14 cellular contexts compared by ENCODE assay signal in genomic region chrX:111040377-111041017, GRCh38. TPM values are rescaled to one million over a fixed set of nuclear protein-coding genes. Genes with fewer than 3 reads are reported as not detected.
A peak's percentile ranks its signal among the peaks of the same experiment; 100 is the strongest.
DNase-seq lines count a peak whose midpoint lies in the region; ATAC-seq, FAIRE-seq and TF ChIP-seq lines count a peak whose summit lies in the region.
"Had no signal": no experiment of that assay in that cellular context is flagged by ENCODE, and none has a peak within 500 bp of the region (broad histone marks: within the 10 kb centered on the region; RNA-seq: fewer than 3 reads in every experiment).

No MANE protein-coding gene starts in this region.

- H3K27me3 Mint-ChIP-seq in astrocyte (ENCODE audit: low read depth, unreplicated experiment), result no peaks in the 10 kb centered on the region
- H3K27me3 Mint-ChIP-seq: activated B cell treated with CpG ODN at 0.5 μM for 24 hours had no signal

- no peak overlapping the region for H2AFZ ChIP-seq in astrocyte (ENCODE audit: low read depth, low read length)
- no peak overlapping the region for H2AFZ ChIP-seq in mesenchymal stem cell (ENCODE audit: low read depth, low read length)

- H4K20me1 ChIP-seq in astrocyte (ENCODE audit: insufficient read depth, low read length), result no peaks in the 10 kb centered on the region

- H2BK120ac ChIP-seq in mesenchymal stem cell (ENCODE audit: low read depth, low read length), result no peak overlapping the region

- H4K91ac ChIP-seq in mesenchymal stem cell (ENCODE audit: low read length), result no peak overlapping the region

- no peaks in the 10 kb centered on the region for H3K27me3 ChIP-seq in astrocyte (ENCODE audit: insufficient read depth, low read length)
- peaks cover 0 to 29% of the 10 kb centered on the region in 2 experiments for H3K27me3 ChIP-seq in mesenchymal stem cell (ENCODE audit: control insufficient read depth in 1 of 2, insufficient read depth in 1 of 2, low read length in 2 of 2)
- no peaks in the 10 kb centered on the region for H3K27me3 ChIP-seq in tibial artery

- no peaks in the 10 kb centered on the region for H3K36me3 Mint-ChIP-seq in astrocyte (ENCODE audit: low read depth, unreplicated experiment)

- H3K9ac ChIP-seq in astrocyte (ENCODE audit: low read length) (peak overlapping the region; percentile 83), mesenchymal stem cell (ENCODE audit: low read length) (no peak overlapping the region)

- H3K14ac ChIP-seq in mesenchymal stem cell (ENCODE audit: low read length in 2 of 2), result no peak overlapping the region

- intact Hi-C loops in tibial artery (cut with DNase I; ENCODE audit: low total_unique reads), result no loop called here

- no peak overlapping the region for H2BK5ac ChIP-seq in mesenchymal stem cell (ENCODE audit: low read depth, low read length, poor library complexity, severe bottlenecking)

- no peak overlapping the region for H3K18ac ChIP-seq in mesenchymal stem cell (ENCODE audit: low read depth in 1 of 2, low read length in 2 of 2)

- no peaks in the 10 kb centered on the region for H3K79me1 ChIP-seq in mesenchymal stem cell (replicated peaks; ENCODE audit: low read length, poor library complexity, severe bottlenecking)

- no peak overlapping the region for H3K4ac ChIP-seq in mesenchymal stem cell (ENCODE audit: low read depth in 1 of 2, low read length in 2 of 2)

- DNase-seq in astrocyte (ENCODE audit: low read depth), result peak; percentile 75
- peak; percentile 0 for DNase-seq in mesenchymal stem cell
- DNase-seq in tibial artery, result no peak
- DNase-seq in C1 segment of cervical spinal cord (lab: John Stamatoyannopoulos, UW), result no peak
- DNase-seq: activated B cell treated with CpG ODN at 0.5 μM for 24 hours, COR-L47, GOT3, NCI-H187 had no signal

- WGBS in mesenchymal stem cell, result no CpG with 5 or more reads among the region's 3 CpGs

- H3K4me2 ChIP-seq in astrocyte (ENCODE audit: low read length) (peak overlapping the region; percentile 85), mesenchymal stem cell (ENCODE audit: low read length, poor library complexity, severe bottlenecking) (no peak overlapping the region)

- no peak overlapping the region for H3K4me3 Mint-ChIP-seq in astrocyte (ENCODE audit: unreplicated experiment)
- H3K4me3 Mint-ChIP-seq: activated B cell treated with CpG ODN at 0.5 μM for 24 hours; dendritic cell treated with granulocyte-macrophage colony-stimulating factor and Interleukin-4, amounts not matched to agents 40 ng/mL and 50 ng/mL, for 4 days had no signal

- H3K4me1 ChIP-seq in astrocyte (ENCODE audit: insufficient read depth, low read length), result peaks cover 20% of the 10 kb centered on the region
- no peaks in the 10 kb centered on the region for H3K4me1 ChIP-seq in mesenchymal stem cell (ENCODE audit: control insufficient read depth, insufficient read depth, low read depth, low read length)
- no peaks in the 10 kb centered on the region for H3K4me1 ChIP-seq in tibial artery

- H3K4me3 ChIP-seq in astrocyte (ENCODE audit: insufficient read depth, low read depth, low read length) (peak overlapping the region; percentile 33), mesenchymal stem cell (ENCODE audit: insufficient read depth in 1 of 2, low read depth in 1 of 2, low read length in 2 of 2) (no peak overlapping the region), tibial artery (no peak overlapping the region)

- H3K4me1 Mint-ChIP-seq in astrocyte (ENCODE audit: low read depth, unreplicated experiment), result peaks cover 4% of the 10 kb centered on the region
- H3K4me1 Mint-ChIP-seq: activated B cell treated with CpG ODN at 0.5 μM for 24 hours had no signal

- H4K8ac ChIP-seq in mesenchymal stem cell (ENCODE audit: low read length), result no peak overlapping the region

- H2BK12ac ChIP-seq in mesenchymal stem cell (ENCODE audit: low read length in 2 of 2), result no peak overlapping the region

- H3K79me2 ChIP-seq in astrocyte (ENCODE audit: insufficient read depth, low read length), result no peaks in the 10 kb centered on the region

- no peak overlapping the region for H3K27ac Mint-ChIP-seq in astrocyte (ENCODE audit: unreplicated experiment)
- H3K27ac Mint-ChIP-seq: activated B cell treated with CpG ODN at 0.5 μM for 24 hours; dendritic cell treated with granulocyte-macrophage colony-stimulating factor and Interleukin-4, amounts not matched to agents 40 ng/mL and 50 ng/mL, for 4 days had no signal

- H3K23ac ChIP-seq in mesenchymal stem cell (ENCODE audit: low read length in 2 of 2), result no peak overlapping the region

- FAIRE-seq in astrocyte (lab: Jason Lieb, UNC), result peak; percentile 82

- H3K36me3 ChIP-seq in astrocyte (ENCODE audit: insufficient read depth, low read length) (no peaks in the 10 kb centered on the region), mesenchymal stem cell (ENCODE audit: control insufficient read depth in 1 of 2, insufficient read depth in 2 of 2, low read depth in 1 of 2, low read length in 2 of 2) (no peaks in the 10 kb centered on the region), tibial artery (no peaks in the 10 kb centered on the region)

- H3K9me3 Mint-ChIP-seq in astrocyte (ENCODE audit: unreplicated experiment), result no peaks in the 10 kb centered on the region
- H3K9me3 Mint-ChIP-seq: activated B cell treated with CpG ODN at 0.5 μM for 24 hours; dendritic cell treated with granulocyte-macrophage colony-stimulating factor and Interleukin-4, amounts not matched to agents 40 ng/mL and 50 ng/mL, for 4 days had no signal

- H2BK15ac ChIP-seq in mesenchymal stem cell (ENCODE audit: low read depth, poor library complexity, severe bottlenecking), result no peak overlapping the region

- ATAC-seq in GM18858 (IDR thresholded peaks at IDR 0.05; ENCODE audit: unreplicated experiment) (peak; percentile 17), HG03432 (IDR thresholded peaks at IDR 0.05; ENCODE audit: unreplicated experiment) (peak; percentile 44), HG03342 (IDR thresholded peaks at IDR 0.05; ENCODE audit: unreplicated experiment) (no peak), HG03460 (IDR thresholded peaks at IDR 0.05; ENCODE audit: unreplicated experiment) (no peak)

- no peak overlapping the region for H2AK5ac ChIP-seq in mesenchymal stem cell (ENCODE audit: low read length, severe bottlenecking)

- peak overlapping the region; percentile 97 for H3K27ac ChIP-seq in astrocyte (ENCODE audit: low read depth, low read length)
- no peak overlapping the region for H3K27ac ChIP-seq in mesenchymal stem cell (ENCODE audit: low read length, poor library complexity, severe bottlenecking)
- H3K27ac ChIP-seq in tibial artery, result no peak overlapping the region

- no peaks in the 10 kb centered on the region for H3K9me3 ChIP-seq in astrocyte (ENCODE audit: insufficient read depth, low read depth, low read length)
- H3K9me3 ChIP-seq in mesenchymal stem cell (ENCODE audit: control insufficient read depth, low read length), result no peaks in the 10 kb centered on the region
- no peaks in the 10 kb centered on the region for H3K9me3 ChIP-seq in tibial artery

- TF ChIP-seq CTCF in astrocyte (IDR thresholded peaks at IDR 0.05; ENCODE audit: insufficient read depth, low read depth, low read length) (no peak), tibial artery (IDR thresholded peaks at IDR 0.05) (no peak)

RNA-seq across cellular contexts. Expression of gene PAK3, which starts 55.5 kb away (rescaled TPM):
- total RNA-seq in astrocyte, result 13.7 TPM in 2 replicates
- polyA plus RNA-seq in mesenchymal stem cell (2013, experiment 1 of 2), result 0.36 TPM
- 0.32 TPM for polyA plus RNA-seq in mesenchymal stem cell (2013, experiment 2 of 2)
- total RNA-seq: activated B cell treated with CpG ODN at 0.5 μM for 24 hours, HT-29 had no signal

Comparison
In these comparisons a context has a peak if more than half of its experiments do, and no peak if none do; other contexts are left out.
1. ATAC-seq: peak in GM18858 (single experiment) and HG03432 (single experiment); none in HG03342 (single experiment) and HG03460 (single experiment).
2. DNase-seq: peak in astrocyte (single experiment) and mesenchymal stem cell (single experiment); none in tibial artery (0 of 2) and C1 segment of cervical spinal cord (0 of 14).